ENCODE assay signal across 11 cellular contexts in genomic region chr11:1484716-1485503, GRCh38. TPM values are rescaled to one million over a fixed set of nuclear protein-coding genes. Genes with fewer than 3 reads are reported as not detected.
A peak's percentile ranks its signal among the peaks of the same experiment; 100 is the strongest.
DNase-seq lines count a peak whose midpoint lies in the region; ATAC-seq, FAIRE-seq and TF ChIP-seq lines count a peak whose summit lies in the region.
"Had no signal": no experiment of that assay in that cellular context is flagged by ENCODE, and none has a peak within 500 bp of the region (broad histone marks: within the 10 kb centered on the region; RNA-seq: fewer than 3 reads in every experiment).

No MANE protein-coding gene starts in this region.

- DNase-seq in right lobe of liver (peak in 2 of 3 donors; percentile 13 to 39), HepG2 (ENCODE audit: low spot score) (no peak), esophagus muscularis mucosa (ENCODE audit: extremely low spot score) (no peak), neural crest cell (ENCODE audit: low read depth, low spot score) (no peak), vagina (ENCODE audit: extremely low spot score in 2 of 2) (no peak), anterior cingulate cortex (lab: John Stamatoyannopoulos, UW) (no peak), NCI-H1092 (lab: John Stamatoyannopoulos, UW) (no peak)
- DNase-seq: activated CD8-positive, alpha-beta memory T cell treated with anti-CD3 and anti-CD28 coated beads, Interleukin-2, amount 50 U/mL, for 4 hours; NCI-H446; SIG-M5 had no signal

- no peak for TF ChIP-seq POLR2A in right lobe of liver (IDR thresholded peaks at IDR 0.05)
- TF ChIP-seq POLR2A in HepG2 (IDR thresholded peaks at IDR 0.05; ENCODE audit: insufficient read depth in 1 of 2, low read depth in 2 of 2, low read length in 2 of 2): no peak
- no peak for TF ChIP-seq POLR2A in esophagus muscularis mucosa (IDR thresholded peaks at IDR 0.05; ENCODE audit: low read depth)
- TF ChIP-seq POLR2A in vagina (IDR thresholded peaks at IDR 0.05): no peak

- ATAC-seq in right lobe of liver (no peak), HepG2 (no peak)
- ATAC-seq in activated CD4-positive, CD25-positive, alpha-beta regulatory T cell treated with anti-CD3 and anti-CD28 coated beads, Interleukin-2, amount 50 U/mL, for 24 hours: no peak

- FAIRE-seq in HepG2 (lab: Jason Lieb, UNC): no peak

- BruUV-seq in HepG2 (replicated peaks; lab: Mats Ljungman, UMichigan): no TSS peak

- H3K4me2 ChIP-seq in HepG2 (ENCODE audit: low read depth, low read length): no peak overlapping the region

- no peak overlapping the region for H3K4me3 Mint-ChIP-seq in neural crest cell

- H3K79me2 ChIP-seq in HepG2 (ENCODE audit: insufficient read depth, low read length): no peaks in the 10 kb centered on the region

- H2AFZ ChIP-seq in HepG2 (ENCODE audit: low read length): no peak overlapping the region

- POLR2A ChIA-PET in HepG2 (lab: Yijun Ruan, JAX): no interaction called here

- H3K36me3 Mint-ChIP-seq in neural crest cell (ENCODE audit: low read depth): no peaks in the 10 kb centered on the region

- H3K36me3 ChIP-seq in right lobe of liver (peaks cover 0 to 3% (median 0%) of the 10 kb centered on the region in 4 donors), HepG2 (replicated peaks in 1 of 2; ENCODE audit: control insufficient read depth in 1 of 2, insufficient read depth in 2 of 2, low read length in 2 of 2) (peaks cover 4 to 5% of the 10 kb centered on the region in 2 experiments; a peak in 4 of 5 replicates), esophagus muscularis mucosa (peaks cover 6 to 11% (median 9%) of the 10 kb centered on the region in 4 donors), vagina (peaks cover 0 to 7% of the 10 kb centered on the region in 2 donors)

- WGBS in right lobe of liver (ENCODE audit: insufficient coverage, low coverage, low lambda C conversion rate, missing lambda C conversion rate): 86% methylated on average over 5 of the region's 20 CpGs
- 86% methylated on average over 12 of the region's 20 CpGs for WGBS in HepG2 (ENCODE audit: low lambda C conversion rate)
- 55% methylated on average over 14 of the region's 20 CpGs for WGBS in esophagus muscularis mucosa

- CTCF ChIA-PET in HepG2 (lab: Yijun Ruan, JAX; ENCODE audit: low intra/inter-chr PET ratio, low total read pairs): no interaction called here

- no peaks in the 10 kb centered on the region for H3K27me3 ChIP-seq in right lobe of liver
- no peaks in the 10 kb centered on the region for H3K27me3 ChIP-seq in HepG2 (ENCODE audit: control insufficient read depth in 1 of 2, insufficient read depth in 2 of 2, low read length in 2 of 2)
- H3K27me3 ChIP-seq in esophagus muscularis mucosa: no peaks in the 10 kb centered on the region
- H3K27me3 ChIP-seq in vagina: no peaks in the 10 kb centered on the region

- no peaks in the 10 kb centered on the region for H3K9me3 Mint-ChIP-seq in neural crest cell

- H3K4me1 Mint-ChIP-seq in neural crest cell: peaks cover 6% of the 10 kb centered on the region

- no peak overlapping the region for H3K9ac ChIP-seq in HepG2 (ENCODE audit: insufficient read depth, low read depth, low read length)

- no peaks in the 10 kb centered on the region for H3K27me3 Mint-ChIP-seq in neural crest cell (ENCODE audit: low read depth)

- peaks cover 11% of the 10 kb centered on the region; the same call in 1 of the 2 replicates for H4K20me1 ChIP-seq in HepG2 (ENCODE audit: insufficient read depth, low read length)

- no peak for TF ChIP-seq RAD21 in HepG2 (CRISPR knock-in tag; IDR thresholded peaks at IDR 0.05)

- no peak overlapping the region for H3K4me3 ChIP-seq in right lobe of liver
- no peak overlapping the region for H3K4me3 ChIP-seq in HepG2 (replicated peaks in 1 of 3; ENCODE audit: insufficient read depth in 1 of 3, low read depth in 2 of 3, low read length in 3 of 3)
- peak overlapping the region; percentile 38 to 61 (median 52) for H3K4me3 ChIP-seq in esophagus muscularis mucosa
- H3K4me3 ChIP-seq in vagina: peak overlapping the region; percentile 35 to 45

- in situ Hi-C loops in HepG2 (cut with HindIII; ENCODE audit: extremely low pct_ligation_motif_present, low pct_unique_long_range_greater_than_20kb): no loop called here

- H3K4me1 ChIP-seq in right lobe of liver: peaks cover 0 to 2% (median 0%) of the 10 kb centered on the region in 4 donors
- no peaks in the 10 kb centered on the region for H3K4me1 ChIP-seq in HepG2 (ENCODE audit: insufficient read depth, low read length)
- peaks cover 96 to 100% (median 99%) of the 10 kb centered on the region in 4 donors for H3K4me1 ChIP-seq in esophagus muscularis mucosa
- peaks cover 65% of the 10 kb centered on the region for H3K4me1 ChIP-seq in vagina

- H3K27ac ChIP-seq in right lobe of liver (no peak overlapping the region), HepG2 (ENCODE audit: extremely low read length, insufficient read depth, low read length) (no peak overlapping the region), esophagus muscularis mucosa (replicated peaks in 1 of 4) (peak overlapping the region; percentile 89 to 96 (median 92)), vagina (peak overlapping the region; percentile 53)

- TF ChIP-seq EP300 in HepG2 (IDR thresholded peaks at IDR 0.05; ENCODE audit: low read depth in 2 of 2, low read length in 2 of 2) (no peak), HepG2 (CRISPR knock-in tag; IDR thresholded peaks at IDR 0.05; ENCODE audit: borderline replicate concordance) (no peak), esophagus muscularis mucosa (IDR thresholded peaks at IDR 0.05) (no peak)

- no peaks in the 10 kb centered on the region for H3K9me3 ChIP-seq in right lobe of liver
- no peaks in the 10 kb centered on the region for H3K9me3 ChIP-seq in HepG2 (ENCODE audit: low read length)
- H3K9me3 ChIP-seq in esophagus muscularis mucosa: no peaks in the 10 kb centered on the region
- no peaks in the 10 kb centered on the region for H3K9me3 ChIP-seq in vagina

- intact Hi-C loops in right lobe of liver (cut with DNase I): no loop called here
- intact Hi-C loops in HepG2 (cut with micrococcal nuclease; ENCODE audit: unreplicated experiment): no loop called here
- intact Hi-C loops in esophagus muscularis mucosa (cut with DNase I): no loop called here
- intact Hi-C loops in vagina (cut with DNase I): no loop called here

- H3K27ac Mint-ChIP-seq in neural crest cell (ENCODE audit: unreplicated experiment): peak overlapping the region; percentile 71

- TF ChIP-seq CTCF in right lobe of liver (IDR thresholded peaks at IDR 0.05) (no peak), HepG2 (CRISPR knock-in tag; IDR thresholded peaks at IDR 0.05) (no peak), esophagus muscularis mucosa (IDR thresholded peaks at IDR 0.05) (peak in 1 of 3 experiments; percentile 22), neural crest cell (conservative IDR thresholded peaks at IDR 0.05) (no peak), vagina (IDR thresholded peaks at IDR 0.05) (no peak)

TF ChIP-seq in HepG2, 621 proteins besides CTCF, POLR2A, EP300 and RAD21 (continues in another document):
- TF ChIP-seq CHCHD3 (CRISPR knock-in tag; IDR thresholded peaks at IDR 0.05): no peak
- TF ChIP-seq FOXK1 (CRISPR knock-in tag; IDR thresholded peaks at IDR 0.05; ENCODE audit: borderline replicate concordance, low read depth): no peak
- TF ChIP-seq, protein P1, sequence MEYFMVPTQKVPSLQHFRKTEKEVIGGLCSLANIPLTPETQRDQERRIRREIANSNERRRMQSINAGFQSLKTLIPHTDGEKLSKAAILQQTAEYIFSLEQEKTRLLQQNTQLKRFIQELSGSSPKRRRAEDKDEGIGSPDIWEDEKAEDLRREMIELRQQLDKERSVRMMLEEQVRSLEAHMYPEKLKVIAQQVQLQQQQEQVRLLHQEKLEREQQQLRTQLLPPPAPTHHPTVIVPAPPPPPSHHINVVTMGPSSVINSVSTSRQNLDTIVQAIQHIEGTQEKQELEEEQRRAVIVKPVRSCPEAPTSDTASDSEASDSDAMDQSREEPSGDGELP (IDR thresholded peaks at IDR 0.05; ENCODE audit: borderline replicate concordance, low read depth): no peak
- no peak for TF ChIP-seq MIXL1 (CRISPR knock-in tag; IDR thresholded peaks at IDR 0.05)

RNA-seq across cellular contexts. Expression of gene MOB2, which starts 1.7 kb away (rescaled TPM):
- total RNA-seq in right lobe of liver (10 to 100 TPM in 5 of 6 experiments, 1 to 10 TPM in 1; 8.5 to 17.0 (median 14.1) TPM), HepG2 (2016; rRNA removed; fragmentation: Illumina TruSeq; extraction: Trizol) (21.8 and 22.3 TPM in 2 replicates), esophagus muscularis mucosa (100 to 1,000 TPM in 2 of 4 donors, 10 to 100 TPM in 2; 66.6 to 115 (median 89.5) TPM), neural crest cell (17.3 and 19.3 TPM in 2 replicates), vagina (34.1 TPM)
- 10.4 and 12.3 TPM in 2 replicates for total RNA-seq in HepG2 (2016; cell fraction: cytosol; rRNA removed; fragmentation: Illumina TruSeq; extraction: Trizol; ENCODE audit: low read depth)
- total RNA-seq in HepG2 (2016; cell fraction: insoluble cytoplasmic fraction; rRNA removed; fragmentation: Illumina TruSeq; extraction: Trizol): 21.2 and 23.8 TPM in 2 replicates
- 16.9 and 20.1 TPM in 2 replicates for total RNA-seq in HepG2 (2016; cell fraction: membrane; rRNA removed; fragmentation: Illumina TruSeq; extraction: Trizol)
- total RNA-seq in HepG2 (2016; cell fraction: nucleus; rRNA removed; fragmentation: Illumina TruSeq; extraction: Trizol): 12.2 and 12.9 TPM in 2 replicates
- polyA plus RNA-seq in HepG2 (2011; rRNA removed): 27.7 and 37.6 TPM in 2 replicates
- 24.6 and 33.1 TPM in 2 replicates for polyA plus RNA-seq in HepG2 (2011; cell fraction: cytosol; rRNA removed)
- polyA plus RNA-seq in HepG2 (2011; cell fraction: nucleus; rRNA removed): 72.4 and 74.8 TPM in 2 replicates
- 15.8 and 25.3 TPM in 2 replicates for polyA plus RNA-seq in HepG2 (2012)
- 8.6 and 10.0 TPM in 2 replicates for polyA plus RNA-seq in HepG2 (2016; cell fraction: cytosol; fragmentation: Illumina TruSeq; extraction: Trizol; ENCODE audit: low read depth)
- 23.8 and 24.4 TPM in 2 replicates for polyA plus RNA-seq in HepG2 (2016; cell fraction: insoluble cytoplasmic fraction; fragmentation: Illumina TruSeq; extraction: Trizol; ENCODE audit: low read depth)
- polyA plus RNA-seq in HepG2 (2016; cell fraction: membrane; fragmentation: Illumina TruSeq; extraction: Trizol; ENCODE audit: low read depth): 15.0 and 16.7 TPM in 2 replicates
- polyA plus RNA-seq in HepG2 (2016; cell fraction: nucleus; fragmentation: Illumina TruSeq; extraction: Trizol; ENCODE audit: insufficient read depth, low read depth): 23.4 and 24.8 TPM in 2 replicates
- 21.3 and 36.0 TPM in 2 replicates for polyA minus RNA-seq in HepG2 (2011; rRNA and poly(A)+ RNA removed; ENCODE audit: low replicate concordance)
- 7.4 and 16.7 TPM in 2 replicates for polyA minus RNA-seq in HepG2 (2011; cell fraction: cytosol; rRNA and poly(A)+ RNA removed)
- 8.7 and 9.8 TPM in 2 replicates for polyA minus RNA-seq in HepG2 (2011; cell fraction: nucleus; rRNA and poly(A)+ RNA removed)

Comparison
In these comparisons a context has a peak if more than half of its experiments do, and no peak if none do; other contexts are left out.
1. DNase-seq: peak in right lobe of liver (2 of 3); none in HepG2 (single experiment), esophagus muscularis mucosa (single experiment), neural crest cell (single experiment), vagina (0 of 2), anterior cingulate cortex (0 of 58) and NCI-H1092 (single experiment).
2. H3K27ac ChIP-seq: peak in esophagus muscularis mucosa (4 of 4) and vagina (single experiment); none in right lobe of liver (0 of 3) and HepG2 (single experiment).
3. H3K4me3 ChIP-seq: peak in esophagus muscularis mucosa (4 of 4) and vagina (2 of 2); none in right lobe of liver (0 of 3) and HepG2 (0 of 3).